21 cellular contexts compared by ENCODE assay signal in genomic region chr21:21952566-21952965, GRCh38.
A peak's percentile ranks its signal among the peaks of the same experiment; 100 is the strongest.
DNase-seq lines count a peak whose midpoint lies in the region; ATAC-seq and TF ChIP-seq lines count a peak whose summit lies in the region.
"Had no signal": no experiment of that assay in that cellular context is flagged by ENCODE, and none has a peak within 500 bp of the region (broad histone marks: within the 10 kb centered on the region; RNA-seq: fewer than 3 reads in every experiment).

No MANE protein-coding gene starts in this region.

- POLR2A ChIA-PET in activated CD4-positive, alpha-beta T cell treated with anti-CD3 and anti-CD28 coated beads for 36 hours (lab: Charles Lee), result no interaction called here

- H3K4me3 ChIP-seq in SU-DHL-6 (ENCODE audit: insufficient read depth, low read length, poor library complexity, severe bottlenecking), result no peak overlapping the region
- H3K4me3 ChIP-seq in testis, result no peak overlapping the region
- H3K4me3 ChIP-seq in tibial artery, result no peak overlapping the region
- H3K4me3 ChIP-seq: BLaER1 treated with 17β-estradiol and CSF1 and Interleukin-3, amounts not matched to agents 10 nM and 100 nM; GM12878 had no signal

- H3K4me3 Mint-ChIP-seq in activated CD4-positive, alpha-beta T cell treated with anti-CD3 and anti-CD28 coated beads for 36 hours, result no peak overlapping the region
- no peak overlapping the region for H3K4me3 Mint-ChIP-seq in mesothelial cell of epicardium
- H3K4me3 Mint-ChIP-seq: CD14-positive monocyte; CD4-positive, alpha-beta T cell; CD8-positive, alpha-beta memory T cell had no signal

- no peaks in the 10 kb centered on the region for H3K79me2 ChIP-seq in SU-DHL-6 (ENCODE audit: insufficient read depth, low read length)

- TF ChIP-seq CTCF in SU-DHL-6 (IDR thresholded peaks at IDR 0.05; ENCODE audit: insufficient read depth, low read length, poor library complexity, severe bottlenecking), result no peak
- no peak for TF ChIP-seq CTCF in omental fat pad (IDR thresholded peaks at IDR 0.05)
- TF ChIP-seq CTCF in testis (IDR thresholded peaks at IDR 0.05), result no peak
- TF ChIP-seq CTCF in tibial artery (IDR thresholded peaks at IDR 0.05), result no peak
- no peak for TF ChIP-seq CTCF in mesothelial cell of epicardium (IDR thresholded peaks at IDR 0.05; ENCODE audit: unreplicated experiment)

- peak overlapping the region; percentile 51 for H2AFZ ChIP-seq in SU-DHL-6 (ENCODE audit: low read depth, low read length, severe bottlenecking)

- no peaks in the 10 kb centered on the region for H3K9me2 ChIP-seq in SU-DHL-6 (replicated peaks; ENCODE audit: insufficient read depth, low read length)

- H3K36me3 ChIP-seq in SU-DHL-6 (ENCODE audit: low read length) (no peaks in the 10 kb centered on the region), testis (ENCODE audit: low read depth, missing control alignments) (no peaks in the 10 kb centered on the region), tibial artery (no peaks in the 10 kb centered on the region)
- H3K36me3 ChIP-seq: BE2C; BLaER1 treated with 17β-estradiol and CSF1 and Interleukin-3, amounts not matched to agents 10 nM and 100 nM had no signal

- no peaks in the 10 kb centered on the region for H4K20me1 ChIP-seq in SU-DHL-6 (ENCODE audit: low read depth, low read length)
- H4K20me1 ChIP-seq: BLaER1 treated with 17β-estradiol and CSF1 and Interleukin-3, amounts not matched to agents 10 nM and 100 nM had no signal

- H3K9me3 ChIP-seq in SU-DHL-6 (ENCODE audit: insufficient read depth, low read length) (no peaks in the 10 kb centered on the region), testis (no peaks in the 10 kb centered on the region), tibial artery (no peaks in the 10 kb centered on the region)
- H3K9me3 ChIP-seq: BE2C; BLaER1 treated with 17β-estradiol and CSF1 and Interleukin-3, amounts not matched to agents 10 nM and 100 nM had no signal

- CTCF ChIA-PET in activated CD4-positive, alpha-beta T cell treated with anti-CD3 and anti-CD28 coated beads for 36 hours (lab: Charles Lee), result interaction anchor here (1.4 kb wide), 1 partner anchor 46 kb away, joined by 3 read pairs; no protein-coding TSS in a partner anchor

- no peaks in the 10 kb centered on the region for H3K4me1 ChIP-seq in testis
- H3K4me1 ChIP-seq in tibial artery, result no peaks in the 10 kb centered on the region
- H3K4me1 ChIP-seq: BE2C; BLaER1 treated with 17β-estradiol and CSF1 and Interleukin-3, amounts not matched to agents 10 nM and 100 nM had no signal

- 58 to 77% methylated on average over 3 of the region's 3 CpGs for WGBS in testis, 2 donors

- H3K9me3 Mint-ChIP-seq in activated CD4-positive, alpha-beta T cell treated with anti-CD3 and anti-CD28 coated beads for 36 hours (ENCODE audit: low read depth), result peaks cover 6% of the 10 kb centered on the region
- peaks cover 11% of the 10 kb centered on the region for H3K9me3 Mint-ChIP-seq in mesothelial cell of epicardium
- H3K9me3 Mint-ChIP-seq: CD4-positive, alpha-beta T cell had no signal

- no peaks in the 10 kb centered on the region for H3K27me3 ChIP-seq in SU-DHL-6 (ENCODE audit: low read length)
- no peaks in the 10 kb centered on the region for H3K27me3 ChIP-seq in testis
- no peaks in the 10 kb centered on the region for H3K27me3 ChIP-seq in tibial artery
- H3K27me3 ChIP-seq: BE2C; BLaER1 treated with 17β-estradiol and CSF1 and Interleukin-3, amounts not matched to agents 10 nM and 100 nM had no signal

- no peak overlapping the region for H3K27ac ChIP-seq in SU-DHL-6 (ENCODE audit: low read depth, low read length)
- no peak overlapping the region for H3K27ac ChIP-seq in testis
- no peak overlapping the region for H3K27ac ChIP-seq in tibial artery
- H3K27ac ChIP-seq: 22Rv1; BLaER1 treated with 17β-estradiol and CSF1 and Interleukin-3, amounts not matched to agents 10 nM and 100 nM had no signal

- H3K36me3 Mint-ChIP-seq in activated CD4-positive, alpha-beta T cell treated with anti-CD3 and anti-CD28 coated beads for 36 hours (ENCODE audit: low read depth), result no peaks in the 10 kb centered on the region
- H3K36me3 Mint-ChIP-seq in mesothelial cell of epicardium, result no peaks in the 10 kb centered on the region
- H3K36me3 Mint-ChIP-seq: CD14-positive monocyte; CD8-positive, alpha-beta memory T cell had no signal

- no peaks in the 10 kb centered on the region for H3K27me3 Mint-ChIP-seq in activated CD4-positive, alpha-beta T cell treated with anti-CD3 and anti-CD28 coated beads for 36 hours
- H3K27me3 Mint-ChIP-seq in mesothelial cell of epicardium (ENCODE audit: low read depth), result no peaks in the 10 kb centered on the region
- H3K27me3 Mint-ChIP-seq: CD4-positive, alpha-beta T cell; CD8-positive, alpha-beta memory T cell had no signal

- ATAC-seq in omental fat pad (ENCODE audit: low FRiP score), result peak; percentile 86
- no peak for ATAC-seq in activated CD4-positive, alpha-beta T cell treated with anti-CD3 and anti-CD28 coated beads for 36 hours
- ATAC-seq: GM12878 had no signal

- TF ChIP-seq POLR2A in testis (IDR thresholded peaks at IDR 0.05), result no peak

- no peak overlapping the region for H3K27ac Mint-ChIP-seq in activated CD4-positive, alpha-beta T cell treated with anti-CD3 and anti-CD28 coated beads for 36 hours
- H3K27ac Mint-ChIP-seq in mesothelial cell of epicardium, result no peak overlapping the region
- H3K27ac Mint-ChIP-seq: CD14-positive monocyte; CD4-positive, alpha-beta T cell; CD8-positive, alpha-beta memory T cell had no signal

- H3K9ac ChIP-seq in SU-DHL-6 (ENCODE audit: low read length), result no peak overlapping the region
- H3K9ac ChIP-seq: BLaER1 treated with 17β-estradiol and CSF1 and Interleukin-3, amounts not matched to agents 10 nM and 100 nM had no signal

- no peaks in the 10 kb centered on the region for H3F3A ChIP-seq in SU-DHL-6 (ENCODE audit: insufficient read depth)

- DNase-seq in Ammon's horn (ENCODE audit: low spot score), result peak; percentile 49
- peak in 29 of 42 donors; percentile 2 to 71 (median 24) for DNase-seq in head of caudate nucleus
- no peak for DNase-seq in omental fat pad (ENCODE audit: low spot score)
- no peak for DNase-seq in testis
- no peak for DNase-seq in activated CD4-positive, alpha-beta T cell treated with anti-CD3 and anti-CD28 coated beads for 36 hours
- no peak for DNase-seq in tibial artery
- DNase-seq in mesothelial cell of epicardium (ENCODE audit: low spot score in 2 of 2, unreplicated experiment in 2 of 2), result no peak
- DNase-seq: BE2C; CD4-positive, alpha-beta T cell; CD8-positive, alpha-beta memory T cell; DMS 273 treated with DMSO at 0.1 percent for 48 hours; DMS79; EL; GDM1; H7; HCEC 1CT had no signal

- H3K4me2 ChIP-seq in SU-DHL-6 (ENCODE audit: low read depth, low read length, poor library complexity, severe bottlenecking), result no peak overlapping the region
- H3K4me2 ChIP-seq: BLaER1 treated with 17β-estradiol and CSF1 and Interleukin-3, amounts not matched to agents 10 nM and 100 nM had no signal

- intact Hi-C loops in head of caudate nucleus (cut with DNase I), result no loop called here
- intact Hi-C loops in testis (cut with DNase I; ENCODE audit: low total_unique reads), result no loop called here
- intact Hi-C loops in activated CD4-positive, alpha-beta T cell treated with anti-CD3 and anti-CD28 coated beads for 36 hours (cut with DNase I, micrococcal nuclease), result no loop called here
- intact Hi-C loops in tibial artery (cut with DNase I; ENCODE audit: low total_unique reads), result no loop called here

- H3K4me1 Mint-ChIP-seq in activated CD4-positive, alpha-beta T cell treated with anti-CD3 and anti-CD28 coated beads for 36 hours, result no peaks in the 10 kb centered on the region
- peaks cover 5% of the 10 kb centered on the region for H3K4me1 Mint-ChIP-seq in mesothelial cell of epicardium
- H3K4me1 Mint-ChIP-seq: CD14-positive monocyte; CD8-positive, alpha-beta memory T cell had no signal

Comparison
In these comparisons a context has a peak if more than half of its experiments do, and no peak if none do; other contexts are left out.
1. DNase-seq: peak in Ammon's horn (single experiment) and head of caudate nucleus (29 of 42); none in omental fat pad (single experiment), testis (single experiment), activated CD4-positive, alpha-beta T cell treated with anti-CD3 and anti-CD28 coated beads for 36 hours (single experiment), tibial artery (0 of 2) and mesothelial cell of epicardium (0 of 2).